ENCODE assay signal across 1 cellular context in the genomic region with DNA sequence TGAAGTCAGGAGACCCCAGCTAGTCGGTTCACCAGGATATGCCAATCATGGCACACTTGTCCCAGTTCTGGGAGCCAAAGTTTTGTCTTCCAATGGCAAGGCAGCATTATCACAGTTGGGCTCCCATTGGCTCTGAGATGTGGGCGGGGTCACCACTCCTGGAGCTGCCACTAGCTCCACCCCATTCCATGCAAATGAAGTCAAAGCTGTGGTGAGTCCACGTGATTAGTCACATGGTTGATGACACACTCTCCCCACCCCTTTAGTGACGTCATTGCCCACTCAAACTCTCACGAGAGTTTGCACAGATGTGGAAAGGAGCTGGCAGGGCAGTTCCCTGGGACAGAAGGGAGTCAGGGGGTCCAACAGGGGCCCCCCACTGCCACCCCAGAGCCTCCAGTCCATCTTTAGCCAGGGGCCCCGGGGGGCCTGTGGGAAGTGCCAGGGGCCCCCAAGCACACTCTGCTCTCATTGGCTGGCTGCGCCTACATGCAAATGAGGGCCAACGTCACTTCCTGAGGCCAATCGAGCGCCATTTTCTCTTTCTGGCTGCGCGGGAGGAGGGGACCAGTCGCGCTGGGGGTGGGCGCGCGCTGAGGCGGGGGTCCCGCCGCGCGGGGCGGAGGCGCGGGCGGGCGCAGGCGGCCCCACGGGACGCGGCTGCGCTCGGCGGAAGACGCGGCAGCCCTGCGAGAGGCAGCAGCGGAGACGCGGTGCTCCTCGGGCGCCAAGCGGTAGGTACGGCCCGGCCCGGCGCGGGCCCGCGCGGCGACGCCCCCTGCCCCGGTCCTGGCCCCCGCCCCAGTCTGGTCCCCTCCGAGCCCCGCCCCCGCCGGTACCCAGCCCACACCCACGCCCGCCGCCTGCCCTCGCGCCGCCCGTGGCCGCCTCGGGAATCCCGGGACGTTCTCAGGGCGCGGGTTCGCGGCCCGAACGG.
A peak's percentile ranks its signal among the peaks of the same experiment; 100 is the strongest.
TF ChIP-seq lines count a peak whose summit lies in the region.

A gene with protein sequence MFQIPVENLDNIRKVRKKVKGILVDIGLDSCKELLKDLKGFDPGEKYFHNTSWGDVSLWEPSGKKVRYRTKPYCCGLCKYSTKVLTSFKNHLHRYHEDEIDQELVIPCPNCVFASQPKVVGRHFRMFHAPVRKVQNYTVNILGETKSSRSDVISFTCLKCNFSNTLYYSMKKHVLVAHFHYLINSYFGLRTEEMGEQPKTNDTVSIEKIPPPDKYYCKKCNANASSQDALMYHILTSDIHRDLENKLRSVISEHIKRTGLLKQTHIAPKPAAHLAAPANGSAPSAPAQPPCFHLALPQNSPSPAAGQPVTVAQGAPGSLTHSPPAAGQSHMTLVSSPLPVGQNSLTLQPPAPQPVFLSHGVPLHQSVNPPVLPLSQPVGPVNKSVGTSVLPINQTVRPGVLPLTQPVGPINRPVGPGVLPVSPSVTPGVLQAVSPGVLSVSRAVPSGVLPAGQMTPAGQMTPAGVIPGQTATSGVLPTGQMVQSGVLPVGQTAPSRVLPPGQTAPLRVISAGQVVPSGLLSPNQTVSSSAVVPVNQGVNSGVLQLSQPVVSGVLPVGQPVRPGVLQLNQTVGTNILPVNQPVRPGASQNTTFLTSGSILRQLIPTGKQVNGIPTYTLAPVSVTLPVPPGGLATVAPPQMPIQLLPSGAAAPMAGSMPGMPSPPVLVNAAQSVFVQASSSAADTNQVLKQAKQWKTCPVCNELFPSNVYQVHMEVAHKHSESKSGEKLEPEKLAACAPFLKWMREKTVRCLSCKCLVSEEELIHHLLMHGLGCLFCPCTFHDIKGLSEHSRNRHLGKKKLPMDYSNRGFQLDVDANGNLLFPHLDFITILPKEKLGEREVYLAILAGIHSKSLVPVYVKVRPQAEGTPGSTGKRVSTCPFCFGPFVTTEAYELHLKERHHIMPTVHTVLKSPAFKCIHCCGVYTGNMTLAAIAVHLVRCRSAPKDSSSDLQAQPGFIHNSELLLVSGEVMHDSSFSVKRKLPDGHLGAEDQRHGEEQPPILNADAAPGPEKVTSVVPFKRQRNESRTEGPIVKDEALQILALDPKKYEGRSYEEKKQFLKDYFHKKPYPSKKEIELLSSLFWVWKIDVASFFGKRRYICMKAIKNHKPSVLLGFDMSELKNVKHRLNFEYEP (plus strand): TSS at position 524 of the 937 bp plus-strand sequence. CDS start 8,281 bp downstream, outside the sequence.

TF ChIP-seq in K562, 482 proteins besides CTCF, POLR2A, EP300 and RAD21 (continued from another document and continues in another):
- TF ChIP-seq, protein P1, sequence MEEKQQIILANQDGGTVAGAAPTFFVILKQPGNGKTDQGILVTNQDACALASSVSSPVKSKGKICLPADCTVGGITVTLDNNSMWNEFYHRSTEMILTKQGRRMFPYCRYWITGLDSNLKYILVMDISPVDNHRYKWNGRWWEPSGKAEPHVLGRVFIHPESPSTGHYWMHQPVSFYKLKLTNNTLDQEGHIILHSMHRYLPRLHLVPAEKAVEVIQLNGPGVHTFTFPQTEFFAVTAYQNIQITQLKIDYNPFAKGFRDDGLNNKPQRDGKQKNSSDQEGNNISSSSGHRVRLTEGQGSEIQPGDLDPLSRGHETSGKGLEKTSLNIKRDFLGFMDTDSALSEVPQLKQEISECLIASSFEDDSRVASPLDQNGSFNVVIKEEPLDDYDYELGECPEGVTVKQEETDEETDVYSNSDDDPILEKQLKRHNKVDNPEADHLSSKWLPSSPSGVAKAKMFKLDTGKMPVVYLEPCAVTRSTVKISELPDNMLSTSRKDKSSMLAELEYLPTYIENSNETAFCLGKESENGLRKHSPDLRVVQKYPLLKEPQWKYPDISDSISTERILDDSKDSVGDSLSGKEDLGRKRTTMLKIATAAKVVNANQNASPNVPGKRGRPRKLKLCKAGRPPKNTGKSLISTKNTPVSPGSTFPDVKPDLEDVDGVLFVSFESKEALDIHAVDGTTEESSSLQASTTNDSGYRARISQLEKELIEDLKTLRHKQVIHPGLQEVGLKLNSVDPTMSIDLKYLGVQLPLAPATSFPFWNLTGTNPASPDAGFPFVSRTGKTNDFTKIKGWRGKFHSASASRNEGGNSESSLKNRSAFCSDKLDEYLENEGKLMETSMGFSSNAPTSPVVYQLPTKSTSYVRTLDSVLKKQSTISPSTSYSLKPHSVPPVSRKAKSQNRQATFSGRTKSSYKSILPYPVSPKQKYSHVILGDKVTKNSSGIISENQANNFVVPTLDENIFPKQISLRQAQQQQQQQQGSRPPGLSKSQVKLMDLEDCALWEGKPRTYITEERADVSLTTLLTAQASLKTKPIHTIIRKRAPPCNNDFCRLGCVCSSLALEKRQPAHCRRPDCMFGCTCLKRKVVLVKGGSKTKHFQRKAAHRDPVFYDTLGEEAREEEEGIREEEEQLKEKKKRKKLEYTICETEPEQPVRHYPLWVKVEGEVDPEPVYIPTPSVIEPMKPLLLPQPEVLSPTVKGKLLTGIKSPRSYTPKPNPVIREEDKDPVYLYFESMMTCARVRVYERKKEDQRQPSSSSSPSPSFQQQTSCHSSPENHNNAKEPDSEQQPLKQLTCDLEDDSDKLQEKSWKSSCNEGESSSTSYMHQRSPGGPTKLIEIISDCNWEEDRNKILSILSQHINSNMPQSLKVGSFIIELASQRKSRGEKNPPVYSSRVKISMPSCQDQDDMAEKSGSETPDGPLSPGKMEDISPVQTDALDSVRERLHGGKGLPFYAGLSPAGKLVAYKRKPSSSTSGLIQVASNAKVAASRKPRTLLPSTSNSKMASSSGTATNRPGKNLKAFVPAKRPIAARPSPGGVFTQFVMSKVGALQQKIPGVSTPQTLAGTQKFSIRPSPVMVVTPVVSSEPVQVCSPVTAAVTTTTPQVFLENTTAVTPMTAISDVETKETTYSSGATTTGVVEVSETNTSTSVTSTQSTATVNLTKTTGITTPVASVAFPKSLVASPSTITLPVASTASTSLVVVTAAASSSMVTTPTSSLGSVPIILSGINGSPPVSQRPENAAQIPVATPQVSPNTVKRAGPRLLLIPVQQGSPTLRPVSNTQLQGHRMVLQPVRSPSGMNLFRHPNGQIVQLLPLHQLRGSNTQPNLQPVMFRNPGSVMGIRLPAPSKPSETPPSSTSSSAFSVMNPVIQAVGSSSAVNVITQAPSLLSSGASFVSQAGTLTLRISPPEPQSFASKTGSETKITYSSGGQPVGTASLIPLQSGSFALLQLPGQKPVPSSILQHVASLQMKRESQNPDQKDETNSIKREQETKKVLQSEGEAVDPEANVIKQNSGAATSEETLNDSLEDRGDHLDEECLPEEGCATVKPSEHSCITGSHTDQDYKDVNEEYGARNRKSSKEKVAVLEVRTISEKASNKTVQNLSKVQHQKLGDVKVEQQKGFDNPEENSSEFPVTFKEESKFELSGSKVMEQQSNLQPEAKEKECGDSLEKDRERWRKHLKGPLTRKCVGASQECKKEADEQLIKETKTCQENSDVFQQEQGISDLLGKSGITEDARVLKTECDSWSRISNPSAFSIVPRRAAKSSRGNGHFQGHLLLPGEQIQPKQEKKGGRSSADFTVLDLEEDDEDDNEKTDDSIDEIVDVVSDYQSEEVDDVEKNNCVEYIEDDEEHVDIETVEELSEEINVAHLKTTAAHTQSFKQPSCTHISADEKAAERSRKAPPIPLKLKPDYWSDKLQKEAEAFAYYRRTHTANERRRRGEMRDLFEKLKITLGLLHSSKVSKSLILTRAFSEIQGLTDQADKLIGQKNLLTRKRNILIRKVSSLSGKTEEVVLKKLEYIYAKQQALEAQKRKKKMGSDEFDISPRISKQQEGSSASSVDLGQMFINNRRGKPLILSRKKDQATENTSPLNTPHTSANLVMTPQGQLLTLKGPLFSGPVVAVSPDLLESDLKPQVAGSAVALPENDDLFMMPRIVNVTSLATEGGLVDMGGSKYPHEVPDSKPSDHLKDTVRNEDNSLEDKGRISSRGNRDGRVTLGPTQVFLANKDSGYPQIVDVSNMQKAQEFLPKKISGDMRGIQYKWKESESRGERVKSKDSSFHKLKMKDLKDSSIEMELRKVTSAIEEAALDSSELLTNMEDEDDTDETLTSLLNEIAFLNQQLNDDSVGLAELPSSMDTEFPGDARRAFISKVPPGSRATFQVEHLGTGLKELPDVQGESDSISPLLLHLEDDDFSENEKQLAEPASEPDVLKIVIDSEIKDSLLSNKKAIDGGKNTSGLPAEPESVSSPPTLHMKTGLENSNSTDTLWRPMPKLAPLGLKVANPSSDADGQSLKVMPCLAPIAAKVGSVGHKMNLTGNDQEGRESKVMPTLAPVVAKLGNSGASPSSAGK (IDR thresholded peaks at IDR 0.05) = no peak
- TF ChIP-seq JUN (IDR thresholded peaks at IDR 0.05; ENCODE audit: borderline replicate concordance, low read depth, low read length) (peak; percentile 92), JUN (CRISPR knock-in tag; IDR thresholded peaks at IDR 0.05; ENCODE audit: borderline replicate concordance) (no peak), MED1 (CRISPR knock-in tag; IDR thresholded peaks at IDR 0.05; ENCODE audit: borderline replicate concordance) (no peak), GABPB2 (CRISPR knock-in tag; conservative IDR thresholded peaks at IDR 0.05) (0 out of 2 replicates have a peak, but pooled peaks have one; percentile 46), TAF7 (tag; IDR thresholded peaks at IDR 0.05) (peak; percentile 24; the same call in 1 of the 2 replicates), TOE1 (IDR thresholded peaks at IDR 0.05; ENCODE audit: borderline replicate concordance) (peak; percentile 95), TOE1 (CRISPR knock-in tag; IDR thresholded peaks at IDR 0.05; ENCODE audit: borderline replicate concordance, low read depth) (no peak), CREM (IDR thresholded peaks at IDR 0.05; ENCODE audit: low read depth) (peak; percentile 90), ZNF551 (CRISPR knock-in tag; IDR thresholded peaks at IDR 0.05) (no peak), FOS (IDR thresholded peaks at IDR 0.05; ENCODE audit: extremely low read depth, insufficient read length) (peak; percentile 56), KDM5B (IDR thresholded peaks at IDR 0.05; ENCODE audit: insufficient replicate concordance, low read depth, low read length) (peak; percentile 49)
- TF ChIP-seq, protein P2, sequence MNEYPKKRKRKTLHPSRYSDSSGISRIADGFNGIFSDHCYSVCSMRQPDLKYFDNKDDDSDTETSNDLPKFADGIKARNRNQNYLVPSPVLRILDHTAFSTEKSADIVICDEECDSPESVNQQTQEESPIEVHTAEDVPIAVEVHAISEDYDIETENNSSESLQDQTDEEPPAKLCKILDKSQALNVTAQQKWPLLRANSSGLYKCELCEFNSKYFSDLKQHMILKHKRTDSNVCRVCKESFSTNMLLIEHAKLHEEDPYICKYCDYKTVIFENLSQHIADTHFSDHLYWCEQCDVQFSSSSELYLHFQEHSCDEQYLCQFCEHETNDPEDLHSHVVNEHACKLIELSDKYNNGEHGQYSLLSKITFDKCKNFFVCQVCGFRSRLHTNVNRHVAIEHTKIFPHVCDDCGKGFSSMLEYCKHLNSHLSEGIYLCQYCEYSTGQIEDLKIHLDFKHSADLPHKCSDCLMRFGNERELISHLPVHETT (CRISPR knock-in tag; conservative IDR thresholded peaks at IDR 0.05 in 1 of 2, IDR thresholded peaks at IDR 0.05 in 1 of 2) = peak in 1 of 2 experiments; percentile 53; a peak in 1 of 4 replicates
- TF ChIP-seq, protein P3, sequence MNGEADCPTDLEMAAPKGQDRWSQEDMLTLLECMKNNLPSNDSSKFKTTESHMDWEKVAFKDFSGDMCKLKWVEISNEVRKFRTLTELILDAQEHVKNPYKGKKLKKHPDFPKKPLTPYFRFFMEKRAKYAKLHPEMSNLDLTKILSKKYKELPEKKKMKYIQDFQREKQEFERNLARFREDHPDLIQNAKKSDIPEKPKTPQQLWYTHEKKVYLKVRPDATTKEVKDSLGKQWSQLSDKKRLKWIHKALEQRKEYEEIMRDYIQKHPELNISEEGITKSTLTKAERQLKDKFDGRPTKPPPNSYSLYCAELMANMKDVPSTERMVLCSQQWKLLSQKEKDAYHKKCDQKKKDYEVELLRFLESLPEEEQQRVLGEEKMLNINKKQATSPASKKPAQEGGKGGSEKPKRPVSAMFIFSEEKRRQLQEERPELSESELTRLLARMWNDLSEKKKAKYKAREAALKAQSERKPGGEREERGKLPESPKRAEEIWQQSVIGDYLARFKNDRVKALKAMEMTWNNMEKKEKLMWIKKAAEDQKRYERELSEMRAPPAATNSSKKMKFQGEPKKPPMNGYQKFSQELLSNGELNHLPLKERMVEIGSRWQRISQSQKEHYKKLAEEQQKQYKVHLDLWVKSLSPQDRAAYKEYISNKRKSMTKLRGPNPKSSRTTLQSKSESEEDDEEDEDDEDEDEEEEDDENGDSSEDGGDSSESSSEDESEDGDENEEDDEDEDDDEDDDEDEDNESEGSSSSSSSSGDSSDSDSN (IDR thresholded peaks at IDR 0.05; ENCODE audit: borderline replicate concordance in 1 of 2, low read depth in 2 of 2, low read length in 2 of 2) = no peak
- TF ChIP-seq, protein P4, sequence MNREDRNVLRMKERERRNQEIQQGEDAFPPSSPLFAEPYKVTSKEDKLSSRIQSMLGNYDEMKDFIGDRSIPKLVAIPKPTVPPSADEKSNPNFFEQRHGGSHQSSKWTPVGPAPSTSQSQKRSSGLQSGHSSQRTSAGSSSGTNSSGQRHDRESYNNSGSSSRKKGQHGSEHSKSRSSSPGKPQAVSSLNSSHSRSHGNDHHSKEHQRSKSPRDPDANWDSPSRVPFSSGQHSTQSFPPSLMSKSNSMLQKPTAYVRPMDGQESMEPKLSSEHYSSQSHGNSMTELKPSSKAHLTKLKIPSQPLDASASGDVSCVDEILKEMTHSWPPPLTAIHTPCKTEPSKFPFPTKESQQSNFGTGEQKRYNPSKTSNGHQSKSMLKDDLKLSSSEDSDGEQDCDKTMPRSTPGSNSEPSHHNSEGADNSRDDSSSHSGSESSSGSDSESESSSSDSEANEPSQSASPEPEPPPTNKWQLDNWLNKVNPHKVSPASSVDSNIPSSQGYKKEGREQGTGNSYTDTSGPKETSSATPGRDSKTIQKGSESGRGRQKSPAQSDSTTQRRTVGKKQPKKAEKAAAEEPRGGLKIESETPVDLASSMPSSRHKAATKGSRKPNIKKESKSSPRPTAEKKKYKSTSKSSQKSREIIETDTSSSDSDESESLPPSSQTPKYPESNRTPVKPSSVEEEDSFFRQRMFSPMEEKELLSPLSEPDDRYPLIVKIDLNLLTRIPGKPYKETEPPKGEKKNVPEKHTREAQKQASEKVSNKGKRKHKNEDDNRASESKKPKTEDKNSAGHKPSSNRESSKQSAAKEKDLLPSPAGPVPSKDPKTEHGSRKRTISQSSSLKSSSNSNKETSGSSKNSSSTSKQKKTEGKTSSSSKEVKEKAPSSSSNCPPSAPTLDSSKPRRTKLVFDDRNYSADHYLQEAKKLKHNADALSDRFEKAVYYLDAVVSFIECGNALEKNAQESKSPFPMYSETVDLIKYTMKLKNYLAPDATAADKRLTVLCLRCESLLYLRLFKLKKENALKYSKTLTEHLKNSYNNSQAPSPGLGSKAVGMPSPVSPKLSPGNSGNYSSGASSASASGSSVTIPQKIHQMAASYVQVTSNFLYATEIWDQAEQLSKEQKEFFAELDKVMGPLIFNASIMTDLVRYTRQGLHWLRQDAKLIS (CRISPR knock-in tag; IDR thresholded peaks at IDR 0.05) = no peak
- TF ChIP-seq, protein P5, sequence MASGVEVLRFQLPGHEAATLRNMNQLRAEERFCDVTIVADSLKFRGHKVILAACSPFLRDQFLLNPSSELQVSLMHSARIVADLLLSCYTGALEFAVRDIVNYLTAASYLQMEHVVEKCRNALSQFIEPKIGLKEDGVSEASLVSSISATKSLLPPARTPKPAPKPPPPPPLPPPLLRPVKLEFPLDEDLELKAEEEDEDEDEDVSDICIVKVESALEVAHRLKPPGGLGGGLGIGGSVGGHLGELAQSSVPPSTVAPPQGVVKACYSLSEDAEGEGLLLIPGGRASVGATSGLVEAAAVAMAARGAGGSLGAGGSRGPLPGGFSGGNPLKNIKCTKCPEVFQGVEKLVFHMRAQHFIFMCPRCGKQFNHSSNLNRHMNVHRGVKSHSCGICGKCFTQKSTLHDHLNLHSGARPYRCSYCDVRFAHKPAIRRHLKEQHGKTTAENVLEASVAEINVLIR (CRISPR knock-in tag; IDR thresholded peaks at IDR 0.05) = peak; percentile 77
- TF ChIP-seq, protein P6, sequence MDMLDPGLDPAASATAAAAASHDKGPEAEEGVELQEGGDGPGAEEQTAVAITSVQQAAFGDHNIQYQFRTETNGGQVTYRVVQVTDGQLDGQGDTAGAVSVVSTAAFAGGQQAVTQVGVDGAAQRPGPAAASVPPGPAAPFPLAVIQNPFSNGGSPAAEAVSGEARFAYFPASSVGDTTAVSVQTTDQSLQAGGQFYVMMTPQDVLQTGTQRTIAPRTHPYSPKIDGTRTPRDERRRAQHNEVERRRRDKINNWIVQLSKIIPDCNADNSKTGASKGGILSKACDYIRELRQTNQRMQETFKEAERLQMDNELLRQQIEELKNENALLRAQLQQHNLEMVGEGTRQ (CRISPR knock-in tag; IDR thresholded peaks at IDR 0.05) = peak; percentile 90
